13 cellular contexts compared by ENCODE assay signal in the genomic region with DNA sequence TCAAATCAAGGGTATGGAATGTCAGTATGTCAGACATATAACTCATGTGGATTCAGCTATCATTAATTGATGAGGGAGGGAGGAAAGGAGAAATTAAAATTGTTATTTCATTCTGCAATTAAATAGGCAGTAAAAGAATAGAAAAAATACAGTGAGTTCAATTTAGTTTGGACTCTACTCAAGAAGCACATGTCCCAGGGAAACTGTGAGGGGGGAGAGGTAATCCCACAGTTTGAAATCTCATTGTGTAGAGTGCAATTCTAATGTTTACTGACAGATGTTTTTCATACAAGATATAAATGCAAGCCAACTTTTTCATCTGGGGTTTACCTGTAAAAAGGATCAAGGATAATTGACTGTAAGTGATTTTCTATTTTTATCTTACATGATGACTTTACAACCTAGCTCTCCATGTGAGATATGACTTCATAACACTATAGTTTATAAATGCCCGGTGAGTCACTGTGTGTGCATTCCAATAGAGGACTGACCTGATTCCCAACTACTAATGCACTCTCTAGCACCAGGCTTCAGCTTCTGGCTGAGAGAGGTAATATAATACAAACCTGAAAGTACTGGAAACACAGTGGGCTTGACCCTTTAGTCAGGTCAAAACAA. TPM values are rescaled to one million over a fixed set of nuclear protein-coding genes. Genes with fewer than 3 reads are reported as not detected.
DNase-seq lines count a peak whose midpoint lies in the region; ATAC-seq and TF ChIP-seq lines count a peak whose summit lies in the region.
"Had no signal": no experiment of that assay in that cellular context is flagged by ENCODE, and none has a peak within 500 bp of the region (broad histone marks: within the 10 kb centered on the region; RNA-seq: fewer than 3 reads in every experiment).

No MANE protein-coding gene starts in this region.

- H2AFZ ChIP-seq in PC-3 (ENCODE audit: low read length) (no peak overlapping the region), Karpas-422 (ENCODE audit: low read length) (no peak overlapping the region)

- TF ChIP-seq CTCF in BJ (IDR thresholded peaks at IDR 0.05; ENCODE audit: insufficient read depth, low read depth, low read length) (peak; percentile 30; the same call in 1 of the 2 replicates), PC-3 (conservative IDR thresholded peaks at IDR 0.05; ENCODE audit: low read depth, low read length) (no peak), esophagus muscularis mucosa (IDR thresholded peaks at IDR 0.05) (peak in 1 of 3 experiments; percentile 20)

- H3K4me1 ChIP-seq in PC-3 (ENCODE audit: insufficient read depth, low read length) (peaks cover 9% of the 10 kb centered on the region), esophagus muscularis mucosa (peaks cover 0 to 16% (median 11%) of the 10 kb centered on the region in 4 donors), Karpas-422 (ENCODE audit: low read length) (no peaks in the 10 kb centered on the region)

- H3K9me3 ChIP-seq in PC-3 (ENCODE audit: low read length) (no peaks in the 10 kb centered on the region), esophagus muscularis mucosa (no peaks in the 10 kb centered on the region), Karpas-422 (ENCODE audit: low read length) (no peaks in the 10 kb centered on the region)

- H3K79me2 ChIP-seq in PC-3 (ENCODE audit: low read length) (no peaks in the 10 kb centered on the region), Karpas-422 (ENCODE audit: low read length) (no peaks in the 10 kb centered on the region)

- H3K9ac ChIP-seq in PC-3 (ENCODE audit: low read length) (no peak overlapping the region), Karpas-422 (ENCODE audit: low read length) (no peak overlapping the region)

- POLR2A ChIA-PET in BJ (lab: Charles Lee) (no interaction called here), PC-3 (lab: Charles Lee; ENCODE audit: unreplicated experiment) (no interaction called here)

- H4K20me1 ChIP-seq in PC-3 (ENCODE audit: low read length) = no peaks in the 10 kb centered on the region
- H4K20me1 ChIP-seq in Karpas-422 (ENCODE audit: insufficient read depth, low read depth, low read length) = no peaks in the 10 kb centered on the region

- TF ChIP-seq POLR2A in esophagus muscularis mucosa (IDR thresholded peaks at IDR 0.05; ENCODE audit: low read depth) = no peak

- no TSS peak for BruUV-seq in PC-3 (replicated peaks; lab: Mats Ljungman, UMichigan)

- CTCF ChIA-PET in BJ (lab: Yijun Ruan, JAX) = interaction anchor here (1.1 to 1.4 kb wide), 3 partner anchors 16 to 405 kb away, joined by 3 to 5 read pairs (median 3); no protein-coding TSS in a partner anchor
- CTCF ChIA-PET in PC-3 (lab: Charles Lee) = interaction anchor here (0.6 kb wide), 1 partner anchor 12 kb away, joined by 4 read pairs; no protein-coding TSS in a partner anchor

- intact Hi-C loops in PC-3 (cut with micrococcal nuclease) (no loop called here), esophagus muscularis mucosa (cut with DNase I) (no loop called here)

- H3K4me3 ChIP-seq in BJ (ENCODE audit: low read depth, low read length) (no peak overlapping the region), PC-3 (ENCODE audit: low read length) (no peak overlapping the region), esophagus muscularis mucosa (no peak overlapping the region), Karpas-422 (ENCODE audit: low read length) (no peak overlapping the region)

- peak; percentile 82 for ATAC-seq in PC-3
- ATAC-seq: activated T-cell treated with anti-CD3 and anti-CD28 coated beads, Interleukin-2, amount 50 U/mL, for 72 hours had no signal

- H3K36me3 ChIP-seq in BJ (ENCODE audit: control insufficient read depth, insufficient read depth, low read length) (peaks cover 6% of the 10 kb centered on the region), PC-3 (ENCODE audit: low read depth, low read length) (peaks cover 9% of the 10 kb centered on the region), esophagus muscularis mucosa (peaks cover 21 to 57% (median 36%) of the 10 kb centered on the region in 4 donors), Karpas-422 (ENCODE audit: insufficient read depth, low read length) (peaks cover 12% of the 10 kb centered on the region)

- no peak for TF ChIP-seq EP300 in esophagus muscularis mucosa (IDR thresholded peaks at IDR 0.05)

- H3K27me3 ChIP-seq in BJ (ENCODE audit: control insufficient read depth, insufficient read depth, low read length) = no peaks in the 10 kb centered on the region
- no peaks in the 10 kb centered on the region for H3K27me3 ChIP-seq in PC-3 (ENCODE audit: low read length)
- H3K27me3 ChIP-seq in esophagus muscularis mucosa = no peaks in the 10 kb centered on the region
- no peaks in the 10 kb centered on the region for H3K27me3 ChIP-seq in Karpas-422 (ENCODE audit: low read length)

- DNase-seq in BJ (ENCODE audit: low read depth) (peak; percentile 52), PC-3 (peak; percentile 68), esophagus muscularis mucosa (ENCODE audit: extremely low spot score) (no peak), myocyte (ENCODE audit: low read depth) (peak; percentile 72), germinal center (ENCODE audit: low spot score) (no peak), MV-4-11 (lab: John Stamatoyannopoulos, UW) (no peak), Karpas-422 (no peak)
- DNase-seq in activated CD4-positive, CD25-positive, alpha-beta regulatory T cell treated with anti-CD3 and anti-CD28 coated beads, Interleukin-2, amount 50 U/mL, for 72 hours = no peak
- DNase-seq: activated T-cell treated with anti-CD3 and anti-CD28 coated beads, Interleukin-2, amount 50 U/mL, for 72 hours; midbrain; NCI-H345; stimulated activated CD4-positive, alpha-beta T cell treated with anti-CD3 and anti-CD28 coated beads, Interleukin-1b, Interleukin-23, amount 100 ng/mL, for 48 hours; T-helper 1 cell had no signal

- H3K4me2 ChIP-seq in PC-3 (ENCODE audit: low read length) (no peak overlapping the region), Karpas-422 (ENCODE audit: low read depth, low read length, poor library complexity, severe bottlenecking) (no peak overlapping the region)

- no peaks in the 10 kb centered on the region for H3K9me2 ChIP-seq in PC-3 (replicated peaks; ENCODE audit: low read length)
- no peaks in the 10 kb centered on the region for H3K9me2 ChIP-seq in Karpas-422 (replicated peaks; ENCODE audit: insufficient read depth, low read length)

- H3F3A ChIP-seq in PC-3 (ENCODE audit: low read length, unreplicated experiment) = no peaks in the 10 kb centered on the region

- WGBS in esophagus muscularis mucosa = 45% methylated on average over 1 of the region's 1 CpG

- H3K27ac ChIP-seq in PC-3 (ENCODE audit: low read length) (no peak overlapping the region), esophagus muscularis mucosa (replicated peaks in 1 of 4) (peak overlapping the region; percentile 15 to 57 (median 18)), Karpas-422 (ENCODE audit: low read length) (no peak overlapping the region)

RNA-seq across cellular contexts. Expression of a gene that starts 35.2 kb away (rescaled TPM):
- 32.5 and 34.6 TPM in 2 replicates for polyA plus RNA-seq in BJ (2011; rRNA removed)
- 26.7 and 36.8 TPM in 2 replicates for polyA minus RNA-seq in BJ (2011; rRNA and poly(A)+ RNA removed)
- 3.4 and 3.8 TPM in 2 replicates for total RNA-seq in PC-3 (2014; rRNA removed)
- 10 to 100 TPM; 17.6 to 28.4 (median 22.9) TPM for total RNA-seq in esophagus muscularis mucosa
- total RNA-seq in myocyte = 33.6 and 45.0 TPM in 2 replicates
- polyA plus RNA-seq in myocyte (2012) = 23.2 TPM
- total RNA-seq in Karpas-422 (2014; rRNA removed; shearing (Covaris generic); ENCODE audit: low replicate concordance) = 14.0 and 14.9 TPM in 2 replicates

RNA-seq across cellular contexts. Expression of a gene that starts 57.1 kb away (rescaled TPM):
- polyA plus RNA-seq in BJ (2011; rRNA removed) = 404 and 451 TPM in 2 replicates
- 205 and 291 TPM in 2 replicates for polyA minus RNA-seq in BJ (2011; rRNA and poly(A)+ RNA removed)
- total RNA-seq in PC-3 (2014; rRNA removed) (47.4 and 77.1 TPM in 2 replicates), esophagus muscularis mucosa (100 to 1,000 TPM; 117 to 146 (median 131) TPM), myocyte (271 and 370 TPM in 2 replicates)
- polyA plus RNA-seq in myocyte (2012) = 221 TPM
- total RNA-seq in Karpas-422 (2014; rRNA removed; shearing (Covaris generic); ENCODE audit: low replicate concordance) = 48.1 and 70.2 TPM in 2 replicates

Comparison
In these comparisons a context has a peak if more than half of its experiments do, and no peak if none do; other contexts are left out.
1. DNase-seq: peak in BJ (single experiment), PC-3 (single experiment) and myocyte (single experiment); none in esophagus muscularis mucosa (single experiment), germinal center (single experiment), MV-4-11 (single experiment), activated CD4-positive, CD25-positive, alpha-beta regulatory T cell treated with anti-CD3 and anti-CD28 coated beads, Interleukin-2, amount 50 U/mL, for 72 hours (single experiment) and Karpas-422 (single experiment).
2. H3K27ac ChIP-seq: peak in esophagus muscularis mucosa (4 of 4); none in PC-3 (single experiment) and Karpas-422 (single experiment).